ENCODE assay signal across 8 cellular contexts in genomic region chr9:136225748-136226679, GRCh38. TPM values are rescaled to one million over a fixed set of nuclear protein-coding genes. Genes with fewer than 3 reads are reported as not detected.
DNase-seq lines count a peak whose midpoint lies in the region; ATAC-seq and TF ChIP-seq lines count a peak whose summit lies in the region.

No MANE protein-coding gene starts in this region.

- no peak overlapping the region for H3K9ac ChIP-seq in DND-41 (ENCODE audit: low read depth, low read length)

- H3K36me3 ChIP-seq in DND-41 (ENCODE audit: insufficient read depth, low read length) (peaks cover 55% of the 10 kb centered on the region), hepatocyte (replicated peaks; ENCODE audit: insufficient read depth, low read depth) (no peaks in the 10 kb centered on the region)

- TF ChIP-seq CTCF in DND-41 (IDR thresholded peaks at IDR 0.05; ENCODE audit: borderline replicate concordance, extremely low read depth, low read length, poor library complexity, severe bottlenecking) (peak; percentile 84), HL-60 (IDR thresholded peaks at IDR 0.05; ENCODE audit: insufficient read depth, low read length) (peak; percentile 91), hepatocyte (IDR thresholded peaks at IDR 0.05; ENCODE audit: poor library complexity) (peak; percentile 72)

- POLR2A ChIA-PET in activated naive CD8-positive, alpha-beta T cell treated with anti-CD3 and anti-CD28 coated beads, Interleukin-2, amount 10 ng/mL, durations not matched to agents 7 days and 5 days (lab: Charles Lee) = no interaction called here

- H3K9me3 ChIP-seq in DND-41 (ENCODE audit: insufficient read depth, low read length, severe bottlenecking) (no peaks in the 10 kb centered on the region), hepatocyte (ENCODE audit: low read depth) (no peaks in the 10 kb centered on the region)

- no peak overlapping the region for H3K4me3 ChIP-seq in DND-41 (ENCODE audit: low read depth in 1 of 2, low read length in 2 of 2)
- no peak overlapping the region for H3K4me3 ChIP-seq in HL-60 (replicated peaks; ENCODE audit: insufficient read depth, low read length)
- no peak overlapping the region for H3K4me3 ChIP-seq in hepatocyte

- no peaks in the 10 kb centered on the region for H3K9me2 ChIP-seq in hepatocyte (replicated peaks; ENCODE audit: insufficient read depth)

- no peaks in the 10 kb centered on the region for H3K36me3 Mint-ChIP-seq in activated naive CD8-positive, alpha-beta T cell treated with anti-CD3 and anti-CD28 coated beads, Interleukin-2, amount 10 ng/mL, durations not matched to agents 7 days and 5 days

- DNase-seq in DND-41 (peak; percentile 58), HL-60 (ENCODE audit: low read depth in 1 of 2, low spot score in 1 of 2) (peak; percentile 50 to 78), SK-N-DZ (ENCODE audit: low spot score) (peak; percentile 57), hepatocyte (ENCODE audit: low spot score) (peak; percentile 80), foreskin melanocyte (no peak)
- peak; percentile 74 for DNase-seq in activated naive CD8-positive, alpha-beta T cell treated with anti-CD3 and anti-CD28 coated beads, Interleukin-2, amount 10 ng/mL, durations not matched to agents 7 days and 5 days
- peak; percentile 71 for DNase-seq in stimulated activated CD4-positive, alpha-beta T cell treated with anti-CD3 and anti-CD28 coated beads, Interleukin-1b, Interleukin-23, amount 100 ng/mL, for 48 hours

- H3K27me3 ChIP-seq in DND-41 (ENCODE audit: insufficient read depth, low read length, poor library complexity) (no peaks in the 10 kb centered on the region), HL-60 (ENCODE audit: insufficient read depth, poor library complexity, severe bottlenecking) (no peaks in the 10 kb centered on the region), hepatocyte (no peaks in the 10 kb centered on the region)

- H3K27ac ChIP-seq in DND-41 (ENCODE audit: low read length) (no peak overlapping the region), HL-60 (replicated peaks) (no peak overlapping the region), hepatocyte (no peak overlapping the region)

- H3K4me3 Mint-ChIP-seq in activated naive CD8-positive, alpha-beta T cell treated with anti-CD3 and anti-CD28 coated beads, Interleukin-2, amount 10 ng/mL, durations not matched to agents 7 days and 5 days = no peak overlapping the region

- ATAC-seq in DND-41 (ENCODE audit: insufficient read depth, low read depth) = peak; percentile 92
- peak; percentile 59 for ATAC-seq in GM19467 (IDR thresholded peaks at IDR 0.05; ENCODE audit: unreplicated experiment)
- peak; percentile 86 for ATAC-seq in activated naive CD8-positive, alpha-beta T cell treated with anti-CD3 and anti-CD28 coated beads, Interleukin-2, amount 10 ng/mL, durations not matched to agents 7 days and 5 days (ENCODE audit: low read depth)

- 77% methylated on average over 30 of the region's 30 CpGs for WGBS in hepatocyte (ENCODE audit: low lambda C conversion rate, missing lambda C conversion rate)

- H3K27ac Mint-ChIP-seq in activated naive CD8-positive, alpha-beta T cell treated with anti-CD3 and anti-CD28 coated beads, Interleukin-2, amount 10 ng/mL, durations not matched to agents 7 days and 5 days = no peak overlapping the region

- H3K4me1 Mint-ChIP-seq in activated naive CD8-positive, alpha-beta T cell treated with anti-CD3 and anti-CD28 coated beads, Interleukin-2, amount 10 ng/mL, durations not matched to agents 7 days and 5 days = peaks cover 4% of the 10 kb centered on the region

- no peaks in the 10 kb centered on the region for H3K27me3 Mint-ChIP-seq in activated naive CD8-positive, alpha-beta T cell treated with anti-CD3 and anti-CD28 coated beads, Interleukin-2, amount 10 ng/mL, durations not matched to agents 7 days and 5 days

- H3K4me1 ChIP-seq in DND-41 (ENCODE audit: insufficient read depth, low read length) (no peaks in the 10 kb centered on the region), hepatocyte (ENCODE audit: insufficient read depth) (no peaks in the 10 kb centered on the region)

- H4K20me1 ChIP-seq in DND-41 (ENCODE audit: insufficient read depth, low read length) = peaks cover 53% of the 10 kb centered on the region
- peaks cover 4% of the 10 kb centered on the region for H4K20me1 ChIP-seq in hepatocyte (ENCODE audit: insufficient read depth, poor library complexity, severe bottlenecking)

- no peak overlapping the region for H3K4me2 ChIP-seq in DND-41 (ENCODE audit: insufficient read depth, low read length)
- no peak overlapping the region for H3K4me2 ChIP-seq in hepatocyte

- H2AFZ ChIP-seq in DND-41 (ENCODE audit: low read depth, low read length) (no peak overlapping the region), hepatocyte (no peak overlapping the region)

- H3K79me2 ChIP-seq in DND-41 (ENCODE audit: insufficient read depth, low read length) = peaks cover 30% of the 10 kb centered on the region; the same call in 1 of the 2 replicates
- H3K79me2 ChIP-seq in hepatocyte = peaks cover 20% of the 10 kb centered on the region

- H3K9me3 Mint-ChIP-seq in activated naive CD8-positive, alpha-beta T cell treated with anti-CD3 and anti-CD28 coated beads, Interleukin-2, amount 10 ng/mL, durations not matched to agents 7 days and 5 days = no peaks in the 10 kb centered on the region

RNA-seq across cellular contexts. Expression of gene QSOX2, which starts 19.6 kb away (rescaled TPM):
- 28.3 and 34.3 TPM in 2 replicates for polyA plus RNA-seq in SK-N-DZ (2014; cell fraction: cytosol; rRNA removed)
- 67.5 and 68.8 TPM in 2 replicates for polyA plus RNA-seq in SK-N-DZ (2014; cell fraction: nucleus; rRNA removed)
- 10 to 100 TPM; 12.4 to 12.8 TPM for total RNA-seq in activated naive CD8-positive, alpha-beta T cell treated with anti-CD3 and anti-CD28 coated beads, Interleukin-2, amount 10 ng/mL, durations not matched to agents 7 days and 5 days
- total RNA-seq in hepatocyte = 9.4 and 11.0 TPM in 2 replicates
- polyA plus RNA-seq in hepatocyte = 2.6 and 3.3 TPM in 2 replicates

RNA-seq across cellular contexts. Expression of gene LHX3, which starts 21.1 kb away (rescaled TPM):
- polyA plus RNA-seq in SK-N-DZ (2014; cell fraction: cytosol; rRNA removed) = not detected in 2 replicates
- polyA plus RNA-seq in SK-N-DZ (2014; cell fraction: nucleus; rRNA removed) = 0.19 TPM in 1 of 2 replicates, not detected in the other
- not detected for total RNA-seq in activated naive CD8-positive, alpha-beta T cell treated with anti-CD3 and anti-CD28 coated beads, Interleukin-2, amount 10 ng/mL, durations not matched to agents 7 days and 5 days
- total RNA-seq in hepatocyte = not detected in 2 replicates
- not detected in 2 replicates for polyA plus RNA-seq in hepatocyte
